ENCODE assay signal across 1 cellular context in the genomic region with DNA sequence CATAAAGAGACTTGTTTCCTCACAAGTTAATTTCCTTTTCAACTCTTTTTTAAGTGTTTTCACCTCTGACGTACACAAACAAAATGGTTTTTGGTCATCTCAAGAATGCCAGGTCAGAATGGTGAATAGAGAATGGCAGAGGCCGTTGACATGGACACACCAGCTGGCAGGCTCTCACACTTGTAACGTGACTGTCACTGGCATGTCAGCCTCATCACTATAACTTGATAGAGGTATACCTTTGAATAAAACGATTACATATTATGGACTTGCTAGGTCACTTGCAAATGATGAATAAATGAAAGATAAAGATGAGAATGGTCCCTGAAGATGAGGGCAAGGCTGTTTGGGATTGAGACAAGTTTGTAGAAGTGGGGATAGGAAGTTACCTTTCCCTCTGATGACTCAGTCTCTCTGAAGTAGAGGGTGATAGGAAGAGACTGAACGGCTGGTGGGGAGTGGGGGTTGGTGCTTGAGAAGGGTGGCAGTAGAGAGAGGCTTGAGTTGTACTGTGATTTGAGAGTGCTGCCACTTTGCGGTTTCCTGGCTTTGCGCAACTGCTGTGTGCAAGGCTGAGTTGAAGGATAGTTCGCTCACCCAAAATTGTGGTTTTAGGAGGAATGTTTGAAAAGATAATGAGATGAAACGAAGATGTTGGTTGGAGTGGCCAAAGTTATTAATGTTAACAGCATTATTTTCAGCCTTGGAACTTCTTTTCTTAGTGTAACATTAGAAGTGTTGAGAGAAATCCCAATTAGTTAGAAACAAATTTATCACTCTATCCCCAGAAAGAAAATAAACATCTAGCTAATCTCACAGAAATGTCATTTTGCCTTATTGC.
TF ChIP-seq lines count a peak whose summit lies in the region.

No MANE protein-coding gene starts in this region.

TF ChIP-seq in HEK293, 187 proteins besides CTCF, POLR2A, EP300 and RAD21 (continued from another document and continues in another):
- peak; percentile 30; the same call in 1 of the 2 replicates for TF ChIP-seq GLI2 (tag by site-specific recombination; IDR thresholded peaks at IDR 0.05; ENCODE audit: borderline replicate concordance, low read depth)
- TF ChIP-seq ZNF335 (tag by site-specific recombination; conservative IDR thresholded peaks at IDR 0.05) = no peak
- no peak for TF ChIP-seq ZNF23 (tag by site-specific recombination; IDR thresholded peaks at IDR 0.05; ENCODE audit: borderline replicate concordance)
- TF ChIP-seq, protein P1, sequence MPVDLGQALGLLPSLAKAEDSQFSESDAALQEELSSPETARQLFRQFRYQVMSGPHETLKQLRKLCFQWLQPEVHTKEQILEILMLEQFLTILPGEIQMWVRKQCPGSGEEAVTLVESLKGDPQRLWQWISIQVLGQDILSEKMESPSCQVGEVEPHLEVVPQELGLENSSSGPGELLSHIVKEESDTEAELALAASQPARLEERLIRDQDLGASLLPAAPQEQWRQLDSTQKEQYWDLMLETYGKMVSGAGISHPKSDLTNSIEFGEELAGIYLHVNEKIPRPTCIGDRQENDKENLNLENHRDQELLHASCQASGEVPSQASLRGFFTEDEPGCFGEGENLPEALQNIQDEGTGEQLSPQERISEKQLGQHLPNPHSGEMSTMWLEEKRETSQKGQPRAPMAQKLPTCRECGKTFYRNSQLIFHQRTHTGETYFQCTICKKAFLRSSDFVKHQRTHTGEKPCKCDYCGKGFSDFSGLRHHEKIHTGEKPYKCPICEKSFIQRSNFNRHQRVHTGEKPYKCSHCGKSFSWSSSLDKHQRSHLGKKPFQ (tag by site-specific recombination; IDR thresholded peaks at IDR 0.05) = peak; percentile 61; the same call in 1 of the 2 replicates
- peak; percentile 95 for TF ChIP-seq ZEB2 (tag by site-specific recombination; IDR thresholded peaks at IDR 0.05)
- peak; percentile 81 for TF ChIP-seq ZNF366 (tag by site-specific recombination; conservative IDR thresholded peaks at IDR 0.05)
- TF ChIP-seq ZNF132 (tag by site-specific recombination; IDR thresholded peaks at IDR 0.05; ENCODE audit: borderline replicate concordance) = no peak
- TF ChIP-seq ZNF560 (tag by site-specific recombination; IDR thresholded peaks at IDR 0.05; ENCODE audit: borderline replicate concordance) = no peak
- TF ChIP-seq, protein P2, sequence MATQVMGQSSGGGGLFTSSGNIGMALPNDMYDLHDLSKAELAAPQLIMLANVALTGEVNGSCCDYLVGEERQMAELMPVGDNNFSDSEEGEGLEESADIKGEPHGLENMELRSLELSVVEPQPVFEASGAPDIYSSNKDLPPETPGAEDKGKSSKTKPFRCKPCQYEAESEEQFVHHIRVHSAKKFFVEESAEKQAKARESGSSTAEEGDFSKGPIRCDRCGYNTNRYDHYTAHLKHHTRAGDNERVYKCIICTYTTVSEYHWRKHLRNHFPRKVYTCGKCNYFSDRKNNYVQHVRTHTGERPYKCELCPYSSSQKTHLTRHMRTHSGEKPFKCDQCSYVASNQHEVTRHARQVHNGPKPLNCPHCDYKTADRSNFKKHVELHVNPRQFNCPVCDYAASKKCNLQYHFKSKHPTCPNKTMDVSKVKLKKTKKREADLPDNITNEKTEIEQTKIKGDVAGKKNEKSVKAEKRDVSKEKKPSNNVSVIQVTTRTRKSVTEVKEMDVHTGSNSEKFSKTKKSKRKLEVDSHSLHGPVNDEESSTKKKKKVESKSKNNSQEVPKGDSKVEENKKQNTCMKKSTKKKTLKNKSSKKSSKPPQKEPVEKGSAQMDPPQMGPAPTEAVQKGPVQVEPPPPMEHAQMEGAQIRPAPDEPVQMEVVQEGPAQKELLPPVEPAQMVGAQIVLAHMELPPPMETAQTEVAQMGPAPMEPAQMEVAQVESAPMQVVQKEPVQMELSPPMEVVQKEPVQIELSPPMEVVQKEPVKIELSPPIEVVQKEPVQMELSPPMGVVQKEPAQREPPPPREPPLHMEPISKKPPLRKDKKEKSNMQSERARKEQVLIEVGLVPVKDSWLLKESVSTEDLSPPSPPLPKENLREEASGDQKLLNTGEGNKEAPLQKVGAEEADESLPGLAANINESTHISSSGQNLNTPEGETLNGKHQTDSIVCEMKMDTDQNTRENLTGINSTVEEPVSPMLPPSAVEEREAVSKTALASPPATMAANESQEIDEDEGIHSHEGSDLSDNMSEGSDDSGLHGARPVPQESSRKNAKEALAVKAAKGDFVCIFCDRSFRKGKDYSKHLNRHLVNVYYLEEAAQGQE (tag by site-specific recombination; IDR thresholded peaks at IDR 0.05) = no peak
- TF ChIP-seq, protein P3, sequence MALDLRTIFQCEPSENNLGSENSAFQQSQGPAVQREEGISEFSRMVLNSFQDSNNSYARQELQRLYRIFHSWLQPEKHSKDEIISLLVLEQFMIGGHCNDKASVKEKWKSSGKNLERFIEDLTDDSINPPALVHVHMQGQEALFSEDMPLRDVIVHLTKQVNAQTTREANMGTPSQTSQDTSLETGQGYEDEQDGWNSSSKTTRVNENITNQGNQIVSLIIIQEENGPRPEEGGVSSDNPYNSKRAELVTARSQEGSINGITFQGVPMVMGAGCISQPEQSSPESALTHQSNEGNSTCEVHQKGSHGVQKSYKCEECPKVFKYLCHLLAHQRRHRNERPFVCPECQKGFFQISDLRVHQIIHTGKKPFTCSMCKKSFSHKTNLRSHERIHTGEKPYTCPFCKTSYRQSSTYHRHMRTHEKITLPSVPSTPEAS (tag by site-specific recombination; IDR thresholded peaks at IDR 0.05) = peak; percentile 32; the same call in 1 of the 2 replicates
- no peak for TF ChIP-seq ZNF544 (tag by site-specific recombination; IDR thresholded peaks at IDR 0.05)
- TF ChIP-seq ZSCAN16 (tag by site-specific recombination; IDR thresholded peaks at IDR 0.05) = no peak
- TF ChIP-seq, protein P4, sequence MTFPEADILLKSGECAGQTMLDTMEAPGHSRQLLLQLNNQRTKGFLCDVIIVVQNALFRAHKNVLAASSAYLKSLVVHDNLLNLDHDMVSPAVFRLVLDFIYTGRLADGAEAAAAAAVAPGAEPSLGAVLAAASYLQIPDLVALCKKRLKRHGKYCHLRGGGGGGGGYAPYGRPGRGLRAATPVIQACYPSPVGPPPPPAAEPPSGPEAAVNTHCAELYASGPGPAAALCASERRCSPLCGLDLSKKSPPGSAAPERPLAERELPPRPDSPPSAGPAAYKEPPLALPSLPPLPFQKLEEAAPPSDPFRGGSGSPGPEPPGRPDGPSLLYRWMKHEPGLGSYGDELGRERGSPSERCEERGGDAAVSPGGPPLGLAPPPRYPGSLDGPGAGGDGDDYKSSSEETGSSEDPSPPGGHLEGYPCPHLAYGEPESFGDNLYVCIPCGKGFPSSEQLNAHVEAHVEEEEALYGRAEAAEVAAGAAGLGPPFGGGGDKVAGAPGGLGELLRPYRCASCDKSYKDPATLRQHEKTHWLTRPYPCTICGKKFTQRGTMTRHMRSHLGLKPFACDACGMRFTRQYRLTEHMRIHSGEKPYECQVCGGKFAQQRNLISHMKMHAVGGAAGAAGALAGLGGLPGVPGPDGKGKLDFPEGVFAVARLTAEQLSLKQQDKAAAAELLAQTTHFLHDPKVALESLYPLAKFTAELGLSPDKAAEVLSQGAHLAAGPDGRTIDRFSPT (tag by site-specific recombination; IDR thresholded peaks at IDR 0.05) = no peak
- no peak for TF ChIP-seq KLF9 (tag by site-specific recombination; IDR thresholded peaks at IDR 0.05; ENCODE audit: low read depth)
- TF ChIP-seq GLI4 (tag by site-specific recombination; IDR thresholded peaks at IDR 0.05) = no peak
- no peak for TF ChIP-seq ZNF169 (tag by site-specific recombination; IDR thresholded peaks at IDR 0.05)
- TF ChIP-seq ZNF221 (tag by site-specific recombination; IDR thresholded peaks at IDR 0.05; ENCODE audit: borderline replicate concordance) = no peak
- no peak for TF ChIP-seq MYNN (tag by site-specific recombination; IDR thresholded peaks at IDR 0.05; ENCODE audit: borderline replicate concordance)
- peak; percentile 100 for TF ChIP-seq WT1 (tag by site-specific recombination; IDR thresholded peaks at IDR 0.05)
- TF ChIP-seq, protein P5, sequence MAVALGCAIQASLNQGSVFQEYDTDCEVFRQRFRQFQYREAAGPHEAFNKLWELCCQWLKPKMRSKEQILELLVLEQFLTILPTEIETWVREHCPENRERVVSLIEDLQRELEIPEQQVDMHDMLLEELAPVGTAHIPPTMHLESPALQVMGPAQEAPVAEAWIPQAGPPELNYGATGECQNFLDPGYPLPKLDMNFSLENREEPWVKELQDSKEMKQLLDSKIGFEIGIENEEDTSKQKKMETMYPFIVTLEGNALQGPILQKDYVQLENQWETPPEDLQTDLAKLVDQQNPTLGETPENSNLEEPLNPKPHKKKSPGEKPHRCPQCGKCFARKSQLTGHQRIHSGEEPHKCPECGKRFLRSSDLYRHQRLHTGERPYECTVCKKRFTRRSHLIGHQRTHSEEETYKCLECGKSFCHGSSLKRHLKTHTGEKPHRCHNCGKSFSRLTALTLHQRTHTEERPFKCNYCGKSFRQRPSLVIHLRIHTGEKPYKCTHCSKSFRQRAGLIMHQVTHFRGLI (tag by site-specific recombination; IDR thresholded peaks at IDR 0.05) = peak; percentile 49; the same call in 1 of the 2 replicates
- no peak for TF ChIP-seq ZNF768 (tag by site-specific recombination; IDR thresholded peaks at IDR 0.05)
- peak; percentile 90 for TF ChIP-seq SP7 (tag by site-specific recombination; IDR thresholded peaks at IDR 0.05)
- TF ChIP-seq, protein P6, sequence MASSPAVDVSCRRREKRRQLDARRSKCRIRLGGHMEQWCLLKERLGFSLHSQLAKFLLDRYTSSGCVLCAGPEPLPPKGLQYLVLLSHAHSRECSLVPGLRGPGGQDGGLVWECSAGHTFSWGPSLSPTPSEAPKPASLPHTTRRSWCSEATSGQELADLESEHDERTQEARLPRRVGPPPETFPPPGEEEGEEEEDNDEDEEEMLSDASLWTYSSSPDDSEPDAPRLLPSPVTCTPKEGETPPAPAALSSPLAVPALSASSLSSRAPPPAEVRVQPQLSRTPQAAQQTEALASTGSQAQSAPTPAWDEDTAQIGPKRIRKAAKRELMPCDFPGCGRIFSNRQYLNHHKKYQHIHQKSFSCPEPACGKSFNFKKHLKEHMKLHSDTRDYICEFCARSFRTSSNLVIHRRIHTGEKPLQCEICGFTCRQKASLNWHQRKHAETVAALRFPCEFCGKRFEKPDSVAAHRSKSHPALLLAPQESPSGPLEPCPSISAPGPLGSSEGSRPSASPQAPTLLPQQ (tag by site-specific recombination; IDR thresholded peaks at IDR 0.05) = peak; percentile 20; the same call in 1 of the 2 replicates
- TF ChIP-seq KLF7 (tag by site-specific recombination; IDR thresholded peaks at IDR 0.05; ENCODE audit: borderline replicate concordance) = no peak; the same call in 1 of the 2 replicates
- TF ChIP-seq TCF7L2 (IDR thresholded peaks at IDR 0.05; ENCODE audit: borderline replicate concordance, low read depth, low read length) = no peak
- TF ChIP-seq, protein P7, sequence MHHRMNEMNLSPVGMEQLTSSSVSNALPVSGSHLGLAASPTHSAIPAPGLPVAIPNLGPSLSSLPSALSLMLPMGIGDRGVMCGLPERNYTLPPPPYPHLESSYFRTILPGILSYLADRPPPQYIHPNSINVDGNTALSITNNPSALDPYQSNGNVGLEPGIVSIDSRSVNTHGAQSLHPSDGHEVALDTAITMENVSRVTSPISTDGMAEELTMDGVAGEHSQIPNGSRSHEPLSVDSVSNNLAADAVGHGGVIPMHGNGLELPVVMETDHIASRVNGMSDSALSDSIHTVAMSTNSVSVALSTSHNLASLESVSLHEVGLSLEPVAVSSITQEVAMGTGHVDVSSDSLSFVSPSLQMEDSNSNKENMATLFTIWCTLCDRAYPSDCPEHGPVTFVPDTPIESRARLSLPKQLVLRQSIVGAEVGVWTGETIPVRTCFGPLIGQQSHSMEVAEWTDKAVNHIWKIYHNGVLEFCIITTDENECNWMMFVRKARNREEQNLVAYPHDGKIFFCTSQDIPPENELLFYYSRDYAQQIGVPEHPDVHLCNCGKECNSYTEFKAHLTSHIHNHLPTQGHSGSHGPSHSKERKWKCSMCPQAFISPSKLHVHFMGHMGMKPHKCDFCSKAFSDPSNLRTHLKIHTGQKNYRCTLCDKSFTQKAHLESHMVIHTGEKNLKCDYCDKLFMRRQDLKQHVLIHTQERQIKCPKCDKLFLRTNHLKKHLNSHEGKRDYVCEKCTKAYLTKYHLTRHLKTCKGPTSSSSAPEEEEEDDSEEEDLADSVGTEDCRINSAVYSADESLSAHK (tag by site-specific recombination; IDR thresholded peaks at IDR 0.05) = no peak
- TF ChIP-seq ZNF138 (tag by site-specific recombination; IDR thresholded peaks at IDR 0.05; ENCODE audit: borderline replicate concordance) = no peak
- no peak for TF ChIP-seq ZNF239 (tag by site-specific recombination; IDR thresholded peaks at IDR 0.05)
- TF ChIP-seq ZNF19 (tag by site-specific recombination; IDR thresholded peaks at IDR 0.05; ENCODE audit: low read depth) = no peak
- TF ChIP-seq, protein P8, sequence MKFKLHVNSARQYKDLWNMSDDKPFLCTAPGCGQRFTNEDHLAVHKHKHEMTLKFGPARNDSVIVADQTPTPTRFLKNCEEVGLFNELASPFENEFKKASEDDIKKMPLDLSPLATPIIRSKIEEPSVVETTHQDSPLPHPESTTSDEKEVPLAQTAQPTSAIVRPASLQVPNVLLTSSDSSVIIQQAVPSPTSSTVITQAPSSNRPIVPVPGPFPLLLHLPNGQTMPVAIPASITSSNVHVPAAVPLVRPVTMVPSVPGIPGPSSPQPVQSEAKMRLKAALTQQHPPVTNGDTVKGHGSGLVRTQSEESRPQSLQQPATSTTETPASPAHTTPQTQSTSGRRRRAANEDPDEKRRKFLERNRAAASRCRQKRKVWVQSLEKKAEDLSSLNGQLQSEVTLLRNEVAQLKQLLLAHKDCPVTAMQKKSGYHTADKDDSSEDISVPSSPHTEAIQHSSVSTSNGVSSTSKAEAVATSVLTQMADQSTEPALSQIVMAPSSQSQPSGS (tag by site-specific recombination; IDR thresholded peaks at IDR 0.05; ENCODE audit: low read depth) = no peak
- peak; percentile 30; the same call in 1 of the 2 replicates for TF ChIP-seq SP3 (tag by site-specific recombination; IDR thresholded peaks at IDR 0.05)
- no peak for TF ChIP-seq SALL2 (tag by site-specific recombination; IDR thresholded peaks at IDR 0.05; ENCODE audit: borderline replicate concordance)
- no peak for TF ChIP-seq ZNF585B (tag by site-specific recombination; IDR thresholded peaks at IDR 0.05)
- TF ChIP-seq, protein P9, sequence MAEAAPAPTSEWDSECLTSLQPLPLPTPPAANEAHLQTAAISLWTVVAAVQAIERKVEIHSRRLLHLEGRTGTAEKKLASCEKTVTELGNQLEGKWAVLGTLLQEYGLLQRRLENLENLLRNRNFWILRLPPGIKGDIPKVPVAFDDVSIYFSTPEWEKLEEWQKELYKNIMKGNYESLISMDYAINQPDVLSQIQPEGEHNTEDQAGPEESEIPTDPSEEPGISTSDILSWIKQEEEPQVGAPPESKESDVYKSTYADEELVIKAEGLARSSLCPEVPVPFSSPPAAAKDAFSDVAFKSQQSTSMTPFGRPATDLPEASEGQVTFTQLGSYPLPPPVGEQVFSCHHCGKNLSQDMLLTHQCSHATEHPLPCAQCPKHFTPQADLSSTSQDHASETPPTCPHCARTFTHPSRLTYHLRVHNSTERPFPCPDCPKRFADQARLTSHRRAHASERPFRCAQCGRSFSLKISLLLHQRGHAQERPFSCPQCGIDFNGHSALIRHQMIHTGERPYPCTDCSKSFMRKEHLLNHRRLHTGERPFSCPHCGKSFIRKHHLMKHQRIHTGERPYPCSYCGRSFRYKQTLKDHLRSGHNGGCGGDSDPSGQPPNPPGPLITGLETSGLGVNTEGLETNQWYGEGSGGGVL (tag by site-specific recombination; IDR thresholded peaks at IDR 0.05) = peak; percentile 84
- TF ChIP-seq ZNF121 (tag by site-specific recombination; IDR thresholded peaks at IDR 0.05) = no peak
- TF ChIP-seq ZNF558 (tag by site-specific recombination; IDR thresholded peaks at IDR 0.05) = peak; percentile 37; the same call in 1 of the 2 replicates
- TF ChIP-seq ZFHX2 (tag by site-specific recombination; conservative IDR thresholded peaks at IDR 0.05) = no peak
